ENCODE assay signal across 15 cellular contexts in the genomic region with DNA sequence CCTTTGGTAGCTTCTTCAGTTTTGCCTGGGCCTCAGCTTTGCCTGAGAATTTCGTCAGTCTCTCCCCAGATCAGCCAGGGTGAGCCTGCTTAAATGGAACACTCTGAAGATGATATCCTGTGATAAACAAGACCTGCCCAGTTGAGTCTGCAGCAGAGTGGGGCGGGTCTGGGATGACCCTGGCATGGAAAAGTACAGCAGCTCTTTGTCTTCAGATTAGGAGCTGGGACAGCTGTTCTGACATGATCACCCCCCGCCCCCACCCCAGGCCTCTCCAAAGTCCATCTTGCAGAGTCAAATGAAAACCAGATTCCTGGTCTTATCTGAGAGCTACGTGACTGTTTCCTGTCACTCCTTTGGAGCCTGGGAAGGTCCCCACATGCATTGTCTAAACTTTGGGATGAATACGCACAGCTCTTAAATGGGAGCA. TPM values are rescaled to one million over a fixed set of nuclear protein-coding genes. Genes with fewer than 3 reads are reported as not detected.
A peak's percentile ranks its signal among the peaks of the same experiment; 100 is the strongest.
DNase-seq lines count a peak whose midpoint lies in the region; ATAC-seq and TF ChIP-seq lines count a peak whose summit lies in the region.
"Had no signal": no experiment of that assay in that cellular context is flagged by ENCODE, and none has a peak within 500 bp of the region (broad histone marks: within the 10 kb centered on the region; RNA-seq: fewer than 3 reads in every experiment).

No MANE protein-coding gene starts in this region.

- no peaks in the 10 kb centered on the region for H3K9me3 Mint-ChIP-seq in endothelial cell (ENCODE audit: unreplicated experiment)
- H3K9me3 Mint-ChIP-seq: activated B cell treated with CpG ODN at 0.5 μM for 24 hours had no signal

- no peak for TF ChIP-seq CTCF in HEK293 (tag by site-specific recombination; IDR thresholded peaks at IDR 0.05)
- TF ChIP-seq CTCF in PC-9 (conservative IDR thresholded peaks at IDR 0.05) = no peak
- no peak for TF ChIP-seq CTCF in endothelial cell (IDR thresholded peaks at IDR 0.05; ENCODE audit: unreplicated experiment)
- TF ChIP-seq CTCF in parathyroid adenoma (IDR thresholded peaks at IDR 0.05) = no peak

- H3K36me3 ChIP-seq in HEK293 (ENCODE audit: control insufficient read depth in 2 of 2, insufficient read depth in 1 of 2, low read length in 2 of 2) (no peaks in the 10 kb centered on the region), PC-9 (ENCODE audit: low read depth) (no peaks in the 10 kb centered on the region), parathyroid adenoma (ENCODE audit: control insufficient read depth, insufficient read depth, low read length) (no peaks in the 10 kb centered on the region)
- H3K36me3 ChIP-seq: neutrophil, upper lobe of right lung had no signal

- H3F3A ChIP-seq in PC-9 (ENCODE audit: insufficient read depth, low read depth) = no peaks in the 10 kb centered on the region

- H3K36me3 Mint-ChIP-seq in endothelial cell (ENCODE audit: low read depth, unreplicated experiment) = peaks cover 3% of the 10 kb centered on the region
- H3K36me3 Mint-ChIP-seq: stimulated activated memory B cell treated with anti-CD40 and anti-IgM and Interleukin-4, amounts not matched to agents 10 μg/mL and 1 μg/mL and 100 μg/mL, for 72 hours had no signal

- H3K27me3 ChIP-seq in PC-9 (ENCODE audit: insufficient read depth, low read depth) (no peaks in the 10 kb centered on the region), parathyroid adenoma (ENCODE audit: control insufficient read depth, insufficient read depth, low read length) (no peaks in the 10 kb centered on the region)
- H3K27me3 ChIP-seq: upper lobe of right lung had no signal

- H3K4me2 ChIP-seq in PC-9 (peak overlapping the region; percentile 88), parathyroid adenoma (ENCODE audit: low read length) (peak overlapping the region; percentile 82)

- H3K27ac ChIP-seq in HEK293 (ENCODE audit: extremely low read depth, low read depth, low read length) = no peak overlapping the region
- H3K27ac ChIP-seq in PC-9 = no peak overlapping the region
- H3K27ac ChIP-seq in parathyroid adenoma = no peak overlapping the region
- H3K27ac ChIP-seq: neutrophil had no signal

- H2AFZ ChIP-seq in PC-9 = no peak overlapping the region
- no peak overlapping the region for H2AFZ ChIP-seq in parathyroid adenoma

- POLR2A ChIA-PET in HEK293 (lab: Yijun Ruan, JAX) = interaction anchor here (1.0 kb wide), 1 partner anchor 121 kb away, joined by 3 read pairs; no protein-coding TSS in a partner anchor
- POLR2A ChIA-PET in PC-9 (lab: Charles Lee; ENCODE audit: unreplicated experiment) = interaction anchor here (0.7 kb wide), 1 partner anchor 27 kb away, joined by 24 read pairs; no protein-coding TSS in a partner anchor

- H4K20me1 ChIP-seq in PC-9 (ENCODE audit: insufficient read depth) = no peaks in the 10 kb centered on the region

- BruUV-seq in PC-9 (replicated peaks; lab: Mats Ljungman, UMichigan) = no TSS peak

- peak overlapping the region; percentile 93 for H3K4me3 Mint-ChIP-seq in endothelial cell (ENCODE audit: unreplicated experiment)
- H3K4me3 Mint-ChIP-seq: activated B cell treated with CpG ODN at 0.5 μM for 24 hours; stimulated activated memory B cell treated with anti-CD40 and anti-IgM and Interleukin-4, amounts not matched to agents 10 μg/mL and 1 μg/mL and 100 μg/mL, for 72 hours had no signal

- no peaks in the 10 kb centered on the region for H3K9me3 ChIP-seq in HEK293 (ENCODE audit: control insufficient read depth, insufficient read depth, low read depth, low read length)
- H3K9me3 ChIP-seq in PC-9 (ENCODE audit: insufficient read depth, low read depth) = no peaks in the 10 kb centered on the region
- H3K9me3 ChIP-seq in parathyroid adenoma (ENCODE audit: control insufficient read depth, low read length) = no peaks in the 10 kb centered on the region
- H3K9me3 ChIP-seq: neutrophil, upper lobe of right lung had no signal

- no peaks in the 10 kb centered on the region for H3K4me1 ChIP-seq in HEK293 (ENCODE audit: control insufficient read depth, insufficient read depth, low read length)
- H3K4me1 ChIP-seq in PC-9 (replicated peaks; ENCODE audit: insufficient read depth) = no peaks in the 10 kb centered on the region
- no peaks in the 10 kb centered on the region for H3K4me1 ChIP-seq in parathyroid adenoma

- no peaks in the 10 kb centered on the region for H3K9me2 ChIP-seq in PC-9 (ENCODE audit: insufficient read depth)

- peaks cover 40% of the 10 kb centered on the region for H3K4me1 Mint-ChIP-seq in endothelial cell (ENCODE audit: unreplicated experiment)

- peaks cover 6% of the 10 kb centered on the region for H3K27me3 Mint-ChIP-seq in endothelial cell (ENCODE audit: unreplicated experiment)

- CTCF ChIA-PET in HEK293 (lab: Yijun Ruan, JAX) (interaction anchor here (0.6 to 4.0 kb wide), 18 partner anchors 8 to 651 kb away, joined by 3 to 59 read pairs (median 5); no protein-coding TSS in a partner anchor), PC-9 (lab: Charles Lee) (interaction anchor here (0.6 to 1.2 kb wide), 4 partner anchors 9 to 875 kb away, joined by 3 to 9 read pairs (median 3); no protein-coding TSS in a partner anchor)

- ATAC-seq in GM18868 (IDR thresholded peaks at IDR 0.05; ENCODE audit: unreplicated experiment) = no peak
- ATAC-seq: Panc1; stimulated activated memory B cell treated with anti-CD40 and anti-IgM and Interleukin-4, amounts not matched to agents 10 μg/mL and 1 μg/mL and 100 μg/mL, for 72 hours; upper lobe of right lung had no signal

- H3K4me3 ChIP-seq in HEK293 (ENCODE audit: low read depth, low read length) (no peak overlapping the region), PC-9 (no peak overlapping the region), parathyroid adenoma (ENCODE audit: low read depth, low read length) (peak overlapping the region; percentile 12)

- peak overlapping the region; percentile 49 for H3K27ac Mint-ChIP-seq in endothelial cell (ENCODE audit: unreplicated experiment)
- H3K27ac Mint-ChIP-seq: activated B cell treated with CpG ODN at 0.5 μM for 24 hours; stimulated activated memory B cell treated with anti-CD40 and anti-IgM and Interleukin-4, amounts not matched to agents 10 μg/mL and 1 μg/mL and 100 μg/mL, for 72 hours had no signal

- no peak for DNase-seq in PC-9
- DNase-seq in endothelial cell (ENCODE audit: low spot score) = no peak
- no peak for DNase-seq in NCI-H345 (lab: John Stamatoyannopoulos, UW)
- DNase-seq in NCI-H2107 (lab: John Stamatoyannopoulos, UW) = no peak
- DNase-seq: activated B cell treated with CpG ODN at 0.5 μM for 24 hours; activated CD8-positive, alpha-beta memory T cell treated with anti-CD3 and anti-CD28 coated beads for 24 hours; DMS53; NCI-H1092 treated with DMSO at 0.1 percent for 48 hours; upper lobe of right lung had no signal

- H3K9ac ChIP-seq in parathyroid adenoma = no peak overlapping the region

- intact Hi-C loops in PC-9 (cut with micrococcal nuclease; ENCODE audit: unreplicated experiment) = loop anchor here (5.0 to 10.0 kb wide), 2 partner anchors 266 to 373 kb away; partner anchors contain the start of genes CASP9 and DNAJC16

- H3K79me2 ChIP-seq in PC-9 (ENCODE audit: low read depth) (peaks cover 12% of the 10 kb centered on the region), parathyroid adenoma (no peaks in the 10 kb centered on the region)

TF ChIP-seq in HEK293, 187 proteins besides CTCF, POLR2A, EP300 and RAD21:
- no peak for TF ChIP-seq REPIN1 (tag by site-specific recombination; IDR thresholded peaks at IDR 0.05; ENCODE audit: low read depth)
- TF ChIP-seq, protein P1, sequence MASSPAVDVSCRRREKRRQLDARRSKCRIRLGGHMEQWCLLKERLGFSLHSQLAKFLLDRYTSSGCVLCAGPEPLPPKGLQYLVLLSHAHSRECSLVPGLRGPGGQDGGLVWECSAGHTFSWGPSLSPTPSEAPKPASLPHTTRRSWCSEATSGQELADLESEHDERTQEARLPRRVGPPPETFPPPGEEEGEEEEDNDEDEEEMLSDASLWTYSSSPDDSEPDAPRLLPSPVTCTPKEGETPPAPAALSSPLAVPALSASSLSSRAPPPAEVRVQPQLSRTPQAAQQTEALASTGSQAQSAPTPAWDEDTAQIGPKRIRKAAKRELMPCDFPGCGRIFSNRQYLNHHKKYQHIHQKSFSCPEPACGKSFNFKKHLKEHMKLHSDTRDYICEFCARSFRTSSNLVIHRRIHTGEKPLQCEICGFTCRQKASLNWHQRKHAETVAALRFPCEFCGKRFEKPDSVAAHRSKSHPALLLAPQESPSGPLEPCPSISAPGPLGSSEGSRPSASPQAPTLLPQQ (tag by site-specific recombination; IDR thresholded peaks at IDR 0.05) = no peak
- TF ChIP-seq, protein P2, sequence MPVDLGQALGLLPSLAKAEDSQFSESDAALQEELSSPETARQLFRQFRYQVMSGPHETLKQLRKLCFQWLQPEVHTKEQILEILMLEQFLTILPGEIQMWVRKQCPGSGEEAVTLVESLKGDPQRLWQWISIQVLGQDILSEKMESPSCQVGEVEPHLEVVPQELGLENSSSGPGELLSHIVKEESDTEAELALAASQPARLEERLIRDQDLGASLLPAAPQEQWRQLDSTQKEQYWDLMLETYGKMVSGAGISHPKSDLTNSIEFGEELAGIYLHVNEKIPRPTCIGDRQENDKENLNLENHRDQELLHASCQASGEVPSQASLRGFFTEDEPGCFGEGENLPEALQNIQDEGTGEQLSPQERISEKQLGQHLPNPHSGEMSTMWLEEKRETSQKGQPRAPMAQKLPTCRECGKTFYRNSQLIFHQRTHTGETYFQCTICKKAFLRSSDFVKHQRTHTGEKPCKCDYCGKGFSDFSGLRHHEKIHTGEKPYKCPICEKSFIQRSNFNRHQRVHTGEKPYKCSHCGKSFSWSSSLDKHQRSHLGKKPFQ (tag by site-specific recombination; IDR thresholded peaks at IDR 0.05) = no peak
- TF ChIP-seq ZNF341 (tag by site-specific recombination; IDR thresholded peaks at IDR 0.05; ENCODE audit: low read depth) = peak; percentile 47; the same call in 1 of the 2 replicates
- no peak for TF ChIP-seq ZNF529 (tag by site-specific recombination; IDR thresholded peaks at IDR 0.05; ENCODE audit: insufficient replicate concordance)

RNA-seq across cellular contexts. Expression of gene TMEM51, which starts 2.2 kb away (rescaled TPM):
- 11.7 and 12.7 TPM in 2 replicates for total RNA-seq in PC-9 (2021)
- total RNA-seq in endothelial cell (ENCODE audit: unreplicated experiment) = 23.5 TPM
- total RNA-seq: activated B cell treated with CpG ODN at 0.5 μM for 24 hours had no signal
